ENCODE assay signal across 7 cellular contexts in genomic region chr1:77757616-77758015, GRCh38. TPM values are rescaled to one million over a fixed set of nuclear protein-coding genes. Genes with fewer than 3 reads are reported as not detected.
DNase-seq lines count a peak whose midpoint lies in the region; ATAC-seq, FAIRE-seq and TF ChIP-seq lines count a peak whose summit lies in the region.

No MANE protein-coding gene starts in this region.

- no peak for ATAC-seq in HG02763 (IDR thresholded peaks at IDR 0.05; ENCODE audit: unreplicated experiment)

- DNase-seq in OCI-M1 (lab: John Stamatoyannopoulos, UW) = peak; percentile 30
- peak; percentile 57 for DNase-seq in epithelial cell of esophagus (ENCODE audit: low read depth)
- DNase-seq in renal cortical epithelial cell (ENCODE audit: low read depth) = peak; percentile 55
- no peak for DNase-seq in GM20000 (ENCODE audit: low spot score)
- no peak for DNase-seq in DMS79 treated with DMSO at 0.1 percent for 48 hours (lab: John Stamatoyannopoulos, UW)

- peak; percentile 40 for FAIRE-seq in G401.6 (lab: Jason Lieb, UNC)

- no peak overlapping the region for H3K4me3 ChIP-seq in epithelial cell of esophagus (ENCODE audit: low read length)

- TF ChIP-seq CTCF in epithelial cell of esophagus (IDR thresholded peaks at IDR 0.05; ENCODE audit: insufficient read depth, low read depth, low read length, missing control alignments) (no peak), GM20000 (IDR thresholded peaks at IDR 0.05; ENCODE audit: extremely low read depth, missing control alignments) (no peak)

RNA-seq across cellular contexts. Expression of gene USP33, which starts 2.0 kb away (rescaled TPM):
- 110 and 113 TPM in 2 replicates for total RNA-seq in renal cortical epithelial cell

RNA-seq across cellular contexts. Expression of gene MIGA1, which starts 21.8 kb away (rescaled TPM):
- 21.2 and 23.9 TPM in 2 replicates for total RNA-seq in renal cortical epithelial cell

Comparison
In these comparisons a context has a peak if more than half of its experiments do, and no peak if none do; other contexts are left out.
1. DNase-seq: peak in OCI-M1 (single experiment), epithelial cell of esophagus (single experiment) and renal cortical epithelial cell (single experiment); none in GM20000 (single experiment) and DMS79 treated with DMSO at 0.1 percent for 48 hours (single experiment).